Comparison of ENCODE assay signal across 8 cellular contexts in genomic region chr3:43621974-43622739, GRCh38. TPM values are rescaled to one million over a fixed set of nuclear protein-coding genes. Genes with fewer than 3 reads are reported as not detected.
A peak's percentile ranks its signal among the peaks of the same experiment; 100 is the strongest.
DNase-seq lines count a peak whose midpoint lies in the region; ATAC-seq, FAIRE-seq and TF ChIP-seq lines count a peak whose summit lies in the region.

Gene ANO10 (minus strand): TSS chr3:43622011. CDS start chr3:43605852, 16,159 bp downstream.

- H2AFZ ChIP-seq in HepG2 (ENCODE audit: low read length), result peak within 1 kb of the TSS; percentile 91

- no peaks in the 10 kb centered on the region for H3K36me3 Mint-ChIP-seq in activated CD4-positive, alpha-beta memory T cell treated with anti-CD3 and anti-CD28 coated beads for 36 hours

- peak; percentile 40 to 78; a peak in 2 of 4 replicates for TF ChIP-seq POLR2A in HepG2 (IDR thresholded peaks at IDR 0.05; ENCODE audit: insufficient read depth in 1 of 2, low read depth in 2 of 2, low read length in 2 of 2)

- CTCF ChIA-PET in activated CD4-positive, alpha-beta memory T cell treated with anti-CD3 and anti-CD28 coated beads for 36 hours (lab: Charles Lee), result interaction anchor here (0.6 to 1.8 kb wide), 3 partner anchors 68 to 296 kb away, joined by 3 read pairs; no protein-coding TSS in a partner anchor
- CTCF ChIA-PET in HepG2 (lab: Yijun Ruan, JAX; ENCODE audit: low intra/inter-chr PET ratio, low total read pairs), result no interaction called here

- no peak for TF ChIP-seq EP300 in HepG2 (IDR thresholded peaks at IDR 0.05; ENCODE audit: low read depth in 2 of 2, low read length in 2 of 2)
- no peak for TF ChIP-seq EP300 in HepG2 (CRISPR knock-in tag; IDR thresholded peaks at IDR 0.05; ENCODE audit: borderline replicate concordance)

- POLR2A ChIA-PET in activated CD4-positive, alpha-beta memory T cell treated with anti-CD3 and anti-CD28 coated beads for 36 hours (lab: Charles Lee), result interaction anchor here (1.6 kb wide), 1 partner anchor 68 kb away, joined by 3 read pairs; no protein-coding TSS in a partner anchor
- POLR2A ChIA-PET in HepG2 (lab: Yijun Ruan, JAX), result no interaction called here

- TF ChIP-seq CTCF in dorsolateral prefrontal cortex (IDR thresholded peaks at IDR 0.05 in 54 of 56, conservative IDR thresholded peaks at IDR 0.05 in 2 of 56; ENCODE audit: low read depth in 1 of 56, partially characterized antibody in 56 of 56), result peak in 15 of 56 donors; percentile 5 to 57 (median 27)
- no peak for TF ChIP-seq CTCF in HepG2 (CRISPR knock-in tag; IDR thresholded peaks at IDR 0.05)

- peaks cover 13% of the 10 kb centered on the region for H3K4me1 Mint-ChIP-seq in activated CD4-positive, alpha-beta memory T cell treated with anti-CD3 and anti-CD28 coated beads for 36 hours (ENCODE audit: low read depth)

- peak within 1 kb of the TSS; percentile 77 for H3K9ac ChIP-seq in HepG2 (ENCODE audit: insufficient read depth, low read depth, low read length)

- intact Hi-C loops in activated CD4-positive, alpha-beta memory T cell treated with anti-CD3 and anti-CD28 coated beads for 36 hours (cut with micrococcal nuclease), result loop anchor here (1.0 to 10.0 kb wide), 3 partner anchors 68 to 337 kb away; partner anchors contain the start of genes ABHD5 and SNRK
- intact Hi-C loops in dorsolateral prefrontal cortex (cut with DNase I) (loop anchor here (2.0 to 10.0 kb wide), 4 partner anchors 69 to 715 kb away; partner anchors contain the start of genes ABHD5 (in 2 of the 2), SNRK (in 1 of the 2) and TCAIM (in 1 of the 2)), HepG2 (cut with micrococcal nuclease; ENCODE audit: unreplicated experiment) (loop anchor here (2.0 kb wide), 1 partner anchor 69 kb away; the partner anchor contains the start of gene ABHD5)

- peak; percentile 98 for DNase-seq in CD1c-positive myeloid dendritic cell (ENCODE audit: extremely low spot score)
- peak; percentile 99 for DNase-seq in NCI-H82 (lab: John Stamatoyannopoulos, UW)
- peak; percentile 97 for DNase-seq in activated CD4-positive, alpha-beta memory T cell treated with anti-CD3 and anti-CD28 coated beads for 36 hours
- DNase-seq in dorsolateral prefrontal cortex, result peak; percentile 96 to 99 (median 97)
- DNase-seq in HepG2 (ENCODE audit: low spot score), result peak; percentile 97
- peak; percentile 96 to 98 for DNase-seq in stimulated activated CD4-positive, alpha-beta T cell treated with anti-CD3 and anti-CD28 coated beads, Interleukin-2, amount 100 ng/mL, for 48 hours

- H3K27ac Mint-ChIP-seq in activated CD4-positive, alpha-beta memory T cell treated with anti-CD3 and anti-CD28 coated beads for 36 hours, result peak within 1 kb of the TSS; percentile 70

- H3K4me2 ChIP-seq in HepG2 (ENCODE audit: low read depth, low read length), result peak within 1 kb of the TSS; percentile 100

- peak; percentile 94 for FAIRE-seq in HepG2 (lab: Jason Lieb, UNC)

- no peaks in the 10 kb centered on the region for H3K27me3 ChIP-seq in dorsolateral prefrontal cortex
- H3K27me3 ChIP-seq in HepG2 (ENCODE audit: control insufficient read depth in 1 of 2, insufficient read depth in 2 of 2, low read length in 2 of 2), result no peaks in the 10 kb centered on the region; a peak in 1 of 5 replicates

- no peaks in the 10 kb centered on the region for H3K9me3 Mint-ChIP-seq in activated CD4-positive, alpha-beta memory T cell treated with anti-CD3 and anti-CD28 coated beads for 36 hours

- 2% methylated on average over 30 of the region's 53 CpGs for WGBS in HepG2 (ENCODE audit: low lambda C conversion rate)

- no peaks in the 10 kb centered on the region for H3K79me2 ChIP-seq in HepG2 (ENCODE audit: insufficient read depth, low read length)

- H3K4me3 Mint-ChIP-seq in activated CD4-positive, alpha-beta memory T cell treated with anti-CD3 and anti-CD28 coated beads for 36 hours, result peak within 1 kb of the TSS; percentile 82

- no peak for TF ChIP-seq RAD21 in HepG2 (CRISPR knock-in tag; IDR thresholded peaks at IDR 0.05)

- H4K20me1 ChIP-seq in HepG2 (ENCODE audit: insufficient read depth, low read length), result no peaks in the 10 kb centered on the region

- no peaks in the 10 kb centered on the region for H3K27me3 Mint-ChIP-seq in activated CD4-positive, alpha-beta memory T cell treated with anti-CD3 and anti-CD28 coated beads for 36 hours

- peaks cover 35% of the 10 kb centered on the region for H3K4me1 ChIP-seq in HepG2 (ENCODE audit: insufficient read depth, low read length)

- H3K4me3 ChIP-seq in dorsolateral prefrontal cortex, result peak within 1 kb of the TSS; percentile 73 to 96 (median 90)
- H3K4me3 ChIP-seq in HepG2 (replicated peaks in 1 of 3; ENCODE audit: insufficient read depth in 1 of 3, low read depth in 2 of 3, low read length in 3 of 3), result peak within 1 kb of the TSS; percentile 89 to 98 (median 92)

- BruUV-seq in HepG2 (replicated peaks; lab: Mats Ljungman, UMichigan), result no TSS peak

- ATAC-seq in GM19438 (IDR thresholded peaks at IDR 0.05; ENCODE audit: low read depth, unreplicated experiment), result peak; percentile 89
- peak; percentile 95 for ATAC-seq in HG03571 (IDR thresholded peaks at IDR 0.05; ENCODE audit: unreplicated experiment)
- peak; percentile 98 for ATAC-seq in HepG2

- no peaks in the 10 kb centered on the region for H3K36me3 ChIP-seq in HepG2 (replicated peaks in 1 of 2; ENCODE audit: control insufficient read depth in 1 of 2, insufficient read depth in 2 of 2, low read length in 2 of 2)

- in situ Hi-C loops in HepG2 (cut with HindIII; ENCODE audit: extremely low pct_ligation_motif_present, low pct_unique_long_range_greater_than_20kb), result no loop called here

- no peaks in the 10 kb centered on the region for H3K9me3 ChIP-seq in HepG2 (ENCODE audit: low read length)

- H3K27ac ChIP-seq in dorsolateral prefrontal cortex (peak within 1 kb of the TSS in 58 of 59 donors; percentile 41 to 95 (median 82)), HepG2 (ENCODE audit: extremely low read length, insufficient read depth, low read length) (peak within 1 kb of the TSS; percentile 46)

TF ChIP-seq in HepG2, 621 proteins besides CTCF, POLR2A, EP300 and RAD21 (continues in another document):
- TF ChIP-seq MAZ (IDR thresholded peaks at IDR 0.05; ENCODE audit: borderline replicate concordance, low read depth, low read length) (0 out of 2 replicates have a peak, but pooled peaks have one; percentile 39), MAZ (CRISPR knock-in tag; IDR thresholded peaks at IDR 0.05; ENCODE audit: low read depth) (0 out of 2 replicates have a peak, but pooled peaks have one; percentile 29), MEIS1 (CRISPR knock-in tag; IDR thresholded peaks at IDR 0.05; ENCODE audit: borderline replicate concordance) (0 out of 2 replicates have a peak, but pooled peaks have one; percentile 61), HOMEZ (CRISPR knock-in tag; IDR thresholded peaks at IDR 0.05; ENCODE audit: low read depth) (peak; percentile 52; the same call in 1 of the 2 replicates), PBX2 (CRISPR knock-in tag; IDR thresholded peaks at IDR 0.05) (peak; percentile 74)

RNA-seq across cellular contexts. Expression of gene ANO10, which starts in this region (rescaled TPM):
- 1 to 10 TPM; 8.4 to 8.5 TPM for total RNA-seq in activated CD4-positive, alpha-beta memory T cell treated with anti-CD3 and anti-CD28 coated beads for 36 hours
- total RNA-seq in dorsolateral prefrontal cortex (10 to 100 TPM; 24.1 to 52.4 (median 34.0) TPM), HepG2 (2016; rRNA removed; fragmentation: Illumina TruSeq; extraction: Trizol) (7.6 and 13.1 TPM in 2 replicates)
- 6.1 and 7.0 TPM in 2 replicates for total RNA-seq in HepG2 (2016; cell fraction: cytosol; rRNA removed; fragmentation: Illumina TruSeq; extraction: Trizol; ENCODE audit: low read depth)
- 6.9 and 11.9 TPM in 2 replicates for total RNA-seq in HepG2 (2016; cell fraction: insoluble cytoplasmic fraction; rRNA removed; fragmentation: Illumina TruSeq; extraction: Trizol)
- total RNA-seq in HepG2 (2016; cell fraction: membrane; rRNA removed; fragmentation: Illumina TruSeq; extraction: Trizol), result 4.6 and 6.2 TPM in 2 replicates
- 15.9 and 17.5 TPM in 2 replicates for total RNA-seq in HepG2 (2016; cell fraction: nucleus; rRNA removed; fragmentation: Illumina TruSeq; extraction: Trizol)
- polyA plus RNA-seq in HepG2 (2011; rRNA removed), result 9.9 and 10.4 TPM in 2 replicates
- 8.4 and 11.7 TPM in 2 replicates for polyA plus RNA-seq in HepG2 (2011; cell fraction: cytosol; rRNA removed)
- polyA plus RNA-seq in HepG2 (2011; cell fraction: nucleus; rRNA removed), result 4.4 and 7.0 TPM in 2 replicates
- polyA plus RNA-seq in HepG2 (2012), result 9.7 and 11.0 TPM in 2 replicates
- polyA plus RNA-seq in HepG2 (2016; cell fraction: cytosol; fragmentation: Illumina TruSeq; extraction: Trizol; ENCODE audit: low read depth), result 2.3 and 2.4 TPM in 2 replicates
- polyA plus RNA-seq in HepG2 (2016; cell fraction: insoluble cytoplasmic fraction; fragmentation: Illumina TruSeq; extraction: Trizol; ENCODE audit: low read depth), result 10.0 and 11.5 TPM in 2 replicates
- polyA plus RNA-seq in HepG2 (2016; cell fraction: membrane; fragmentation: Illumina TruSeq; extraction: Trizol; ENCODE audit: low read depth), result 4.2 and 5.1 TPM in 2 replicates
- 18.3 and 20.2 TPM in 2 replicates for polyA plus RNA-seq in HepG2 (2016; cell fraction: nucleus; fragmentation: Illumina TruSeq; extraction: Trizol; ENCODE audit: insufficient read depth, low read depth)
- 24.7 and 25.0 TPM in 2 replicates for polyA minus RNA-seq in HepG2 (2011; rRNA and poly(A)+ RNA removed; ENCODE audit: low replicate concordance)
- polyA minus RNA-seq in HepG2 (2011; cell fraction: cytosol; rRNA and poly(A)+ RNA removed), result 9.2 and 10.2 TPM in 2 replicates
- 22.0 and 23.4 TPM in 2 replicates for polyA minus RNA-seq in HepG2 (2011; cell fraction: nucleus; rRNA and poly(A)+ RNA removed)

Comparison
In these comparisons a context has a peak if more than half of its experiments do, and no peak if none do; other contexts are left out.
1. Peak in every context shown above with its lines: DNase-seq, ATAC-seq, H3K4me3 ChIP-seq and H3K27ac ChIP-seq.